Comparison of ENCODE assay signal across 9 cellular contexts in genomic region chr10:13613519-13613918, GRCh38. TPM values are rescaled to one million over a fixed set of nuclear protein-coding genes. Genes with fewer than 3 reads are reported as not detected.
DNase-seq lines count a peak whose midpoint lies in the region; TF ChIP-seq lines count a peak whose summit lies in the region.
"Had no signal": no experiment of that assay in that cellular context is flagged by ENCODE, and none has a peak within 500 bp of the region (broad histone marks: within the 10 kb centered on the region; RNA-seq: fewer than 3 reads in every experiment).

No MANE protein-coding gene starts in this region.

- no peaks in the 10 kb centered on the region for H3K27me3 ChIP-seq in neural progenitor cell

- H3K27me3 Mint-ChIP-seq in neural progenitor cell (ENCODE audit: insufficient read depth, low read depth), result peaks cover 2% of the 10 kb centered on the region

- no peaks in the 10 kb centered on the region for H3K9me3 ChIP-seq in neural progenitor cell (ENCODE audit: low read depth)

- peaks cover 24% of the 10 kb centered on the region for H3K4me1 ChIP-seq in neural progenitor cell

- H3K4me3 Mint-ChIP-seq in neural progenitor cell, result no peak overlapping the region
- H3K4me3 Mint-ChIP-seq: T-helper 1 cell treated with Interleukin-12 subunit alpha and Interleukin-12 subunit beta and Interleukin-4 antibody, amounts not matched to agents 30 μg/mL and 1 μg/mL, for 36 hours had no signal

- H3K27ac ChIP-seq in neural progenitor cell, result no peak overlapping the region

- H3K9me3 Mint-ChIP-seq in neural progenitor cell, result no peaks in the 10 kb centered on the region
- H3K9me3 Mint-ChIP-seq: T-helper 1 cell treated with Interleukin-12 subunit alpha and Interleukin-12 subunit beta and Interleukin-4 antibody, amounts not matched to agents 30 μg/mL and 1 μg/mL, for 36 hours had no signal

- H3K36me3 Mint-ChIP-seq in neural progenitor cell, result peaks cover 20% of the 10 kb centered on the region

- H3K79me2 ChIP-seq in neural progenitor cell (ENCODE audit: low read depth), result no peaks in the 10 kb centered on the region

- peak; percentile 66 for DNase-seq in G401 (ENCODE audit: low spot score)
- DNase-seq in NCI-H2227 (lab: John Stamatoyannopoulos, UW; ENCODE audit: unreplicated experiment), result peak; percentile 8
- peak; percentile 44 for DNase-seq in epithelial cell of esophagus (ENCODE audit: low read depth)
- DNase-seq in neural progenitor cell (ENCODE audit: low spot score), result peak; percentile 68
- no peak for DNase-seq in DMS153 treated with DMSO at 0.1 percent for 48 hours (lab: John Stamatoyannopoulos, UW; ENCODE audit: unreplicated experiment)
- no peak for DNase-seq in UCSD-AML1 (lab: John Stamatoyannopoulos, UW; ENCODE audit: unreplicated experiment)
- DNase-seq in NK-92 treated with Interleukin-12 subunit alpha and Interleukin-12 subunit beta, amount 100 ng/mL, for 24 hours (lab: John Stamatoyannopoulos, UW), result no peak
- no peak for DNase-seq in NCI-H748 (lab: John Stamatoyannopoulos, UW; ENCODE audit: unreplicated experiment)

- H3K9ac ChIP-seq in neural progenitor cell, result no peak overlapping the region

- TF ChIP-seq CTCF in epithelial cell of esophagus (IDR thresholded peaks at IDR 0.05; ENCODE audit: insufficient read depth, low read depth, low read length, missing control alignments) (peak; percentile 42), neural progenitor cell (IDR thresholded peaks at IDR 0.05) (peak; percentile 67)

- H3F3A ChIP-seq in neural progenitor cell (ENCODE audit: low read depth), result peaks cover 7% of the 10 kb centered on the region

- H3K36me3 ChIP-seq in neural progenitor cell, result peaks cover 8% of the 10 kb centered on the region

- peaks cover 15% of the 10 kb centered on the region for H3K4me1 Mint-ChIP-seq in neural progenitor cell

- H4K20me1 ChIP-seq in neural progenitor cell (ENCODE audit: low read depth), result no peaks in the 10 kb centered on the region

- H3K4me3 ChIP-seq in epithelial cell of esophagus (ENCODE audit: low read length) (no peak overlapping the region), neural progenitor cell (no peak overlapping the region)

- in situ Hi-C loops in G401 (cut with HindIII; ENCODE audit: low sequenced_read_pairs), result no loop called here

- H2AFZ ChIP-seq in neural progenitor cell (replicated peaks), result no peak overlapping the region

- no peak overlapping the region for H3K4me2 ChIP-seq in neural progenitor cell

- H3K27ac Mint-ChIP-seq in neural progenitor cell, result no peak overlapping the region
- H3K27ac Mint-ChIP-seq: T-helper 1 cell treated with Interleukin-12 subunit alpha and Interleukin-12 subunit beta and Interleukin-4 antibody, amounts not matched to agents 30 μg/mL and 1 μg/mL, for 36 hours had no signal

RNA-seq across cellular contexts. Expression of gene PRPF18, which starts 26.8 kb away (rescaled TPM):
- 21.4 and 32.5 TPM in 2 replicates for total RNA-seq in G401 (2014; rRNA removed; shearing (Covaris generic))
- 22.2 and 30.8 TPM in 2 replicates for total RNA-seq in neural progenitor cell (ENCODE audit: low replicate concordance)

Comparison
In these comparisons a context has a peak if more than half of its experiments do, and no peak if none do; other contexts are left out.
1. DNase-seq: peak in G401 (single experiment), NCI-H2227 (single experiment), epithelial cell of esophagus (single experiment) and neural progenitor cell (single experiment); none in DMS153 treated with DMSO at 0.1 percent for 48 hours (single experiment), UCSD-AML1 (single experiment), NK-92 treated with Interleukin-12 subunit alpha and Interleukin-12 subunit beta, amount 100 ng/mL, for 24 hours (single experiment) and NCI-H748 (single experiment).